1 cellular context compared by ENCODE assay signal in the genomic region with DNA sequence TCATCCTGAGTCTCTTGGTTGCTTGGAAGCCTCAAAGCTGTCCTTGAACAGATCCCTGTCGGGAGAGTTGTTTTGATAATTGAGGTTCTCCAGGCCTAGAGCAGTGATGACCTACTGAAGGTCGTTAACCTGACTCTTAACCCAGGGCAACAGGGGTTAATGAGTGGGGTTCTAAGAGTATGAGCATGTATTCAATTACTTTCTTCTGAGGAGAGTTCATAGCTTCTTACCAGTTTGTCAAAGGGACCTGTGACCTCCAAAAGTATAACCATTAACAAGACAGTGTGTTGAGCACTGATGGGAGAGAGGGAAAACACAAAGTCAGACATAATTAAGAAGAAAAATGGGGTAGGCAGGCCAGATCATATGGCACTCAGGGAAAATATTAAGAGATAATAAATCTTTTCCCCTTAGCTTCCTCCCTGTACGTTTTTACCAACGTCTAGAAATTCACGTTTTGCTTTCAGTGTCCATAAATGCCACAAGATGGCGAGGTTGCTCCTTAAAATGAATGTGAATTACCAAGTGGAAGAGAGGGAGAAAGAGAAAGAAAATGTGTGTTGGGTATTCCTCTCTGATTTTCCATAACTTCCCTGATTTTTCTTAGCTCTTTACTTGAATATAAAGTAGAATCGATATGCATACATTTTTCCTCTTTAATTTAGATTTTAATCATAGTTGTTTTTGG.
TF ChIP-seq lines count a peak whose summit lies in the region.

No MANE protein-coding gene starts in this region.

TF ChIP-seq in HEK293, 187 proteins besides CTCF, POLR2A, EP300 and RAD21 (continued from another document):
- no peak for TF ChIP-seq ZBTB11 (tag by site-specific recombination; conservative IDR thresholded peaks at IDR 0.05; ENCODE audit: low read depth)
